ENCODE assay signal across 8 cellular contexts in the genomic region with DNA sequence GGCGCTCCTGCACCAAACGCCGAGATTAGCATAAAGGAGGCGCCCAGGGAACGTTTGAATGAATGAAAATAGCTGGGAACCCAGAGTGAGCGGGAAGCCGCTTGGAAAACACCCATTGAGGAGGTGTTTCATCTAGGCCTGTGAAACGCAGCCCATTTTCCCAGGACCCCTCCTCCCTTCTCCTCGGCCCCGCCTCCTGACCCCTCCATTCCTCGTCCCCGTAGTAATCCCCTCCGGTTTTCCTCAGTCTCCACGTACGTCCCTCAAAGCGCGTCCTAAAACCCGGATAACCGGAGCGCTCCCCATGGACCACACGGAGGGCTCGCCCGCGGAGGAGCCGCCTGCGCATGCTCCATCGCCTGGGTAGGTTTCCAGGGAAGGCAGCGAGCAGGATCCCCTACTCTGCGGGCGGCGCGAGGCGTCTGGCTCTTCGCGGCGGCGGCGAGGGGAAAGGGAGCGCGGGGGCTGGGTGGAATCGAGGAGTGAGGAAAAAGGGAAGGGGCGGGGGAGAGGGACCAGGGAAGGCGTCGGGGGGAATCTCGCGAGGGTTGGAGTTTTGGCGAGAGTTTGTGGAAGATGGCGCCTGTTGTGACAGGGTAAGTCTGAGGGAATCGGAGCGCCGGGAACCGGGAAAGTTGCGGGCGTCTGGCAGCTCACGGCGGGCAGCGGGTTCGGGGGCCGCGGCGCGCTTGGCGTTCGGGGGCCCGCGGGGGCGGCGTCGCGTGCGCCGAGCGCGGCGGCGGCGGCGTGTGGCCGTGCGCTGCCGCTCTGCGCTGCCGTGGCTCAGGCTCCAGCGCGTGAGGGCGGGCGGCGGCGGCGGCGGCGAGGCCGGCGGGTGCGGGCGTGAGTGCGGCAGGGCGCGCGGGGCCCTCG. TPM values are rescaled to one million over a fixed set of nuclear protein-coding genes. Genes with fewer than 3 reads are reported as not detected.
DNase-seq lines count a peak whose midpoint lies in the region; ATAC-seq and TF ChIP-seq lines count a peak whose summit lies in the region.

TSS of gene RBPJ (plus strand) at position 562 of the 873 bp plus-strand sequence. CDS start at position 577, 15 bp downstream.

- peak within 1 kb of the TSS; percentile 99 for H3K23ac ChIP-seq in IMR-90 (ENCODE audit: low read depth, low read length)

- H2BK5ac ChIP-seq in IMR-90 (ENCODE audit: low read depth, low read length, poor library complexity, severe bottlenecking): peak within 1 kb of the TSS; percentile 83

- peak within 1 kb of the TSS; percentile 95 for H3K4ac ChIP-seq in IMR-90 (ENCODE audit: low read depth, low read length)

- POLR2A ChIA-PET in CD4-positive, alpha-beta T cell (lab: Charles Lee): interaction anchor here (0.9 to 3.5 kb wide), 9 partner anchors 9 to 1736 kb away, joined by 3 to 22 read pairs (median 5); partner anchors contain the start of genes DHX15, SMIM20 and TBC1D19
- POLR2A ChIA-PET in IMR-90 (lab: Charles Lee; ENCODE audit: unreplicated experiment): no interaction called here
- POLR2A ChIA-PET in OCI-LY7 (lab: Charles Lee): interaction anchor here (0.5 to 0.9 kb wide), 2 partner anchors 9 to 50 kb away, joined by 3 to 4 read pairs; no protein-coding TSS in a partner anchor

- H4K8ac ChIP-seq in IMR-90 (ENCODE audit: low read depth in 2 of 2, low read length in 2 of 2): peak within 1 kb of the TSS; percentile 65 to 78

- no peaks in the 10 kb centered on the region for H3K27me3 Mint-ChIP-seq in CD4-positive, alpha-beta T cell
- H3K27me3 Mint-ChIP-seq in endothelial cell (ENCODE audit: unreplicated experiment): peaks cover 17% of the 10 kb centered on the region
- no peaks in the 10 kb centered on the region for H3K27me3 Mint-ChIP-seq in mesothelial cell of epicardium (ENCODE audit: low read depth)

- H2AK9ac ChIP-seq in IMR-90 (replicated peaks; ENCODE audit: low read depth, low read length, poor library complexity): peak within 1 kb of the TSS; percentile 94

- peak within 1 kb of the TSS; percentile 79 for H2AK5ac ChIP-seq in IMR-90 (ENCODE audit: low read depth, low read length)

- H2BK20ac ChIP-seq in IMR-90 (ENCODE audit: low read depth, low read length): peak within 1 kb of the TSS; percentile 16

- ATAC-seq in CD4-positive, alpha-beta T cell (ENCODE audit: poor library complexity): peak; percentile 29
- ATAC-seq in GM21360 (IDR thresholded peaks at IDR 0.05; ENCODE audit: unreplicated experiment) (peak; percentile 13), IMR-90 (ENCODE audit: low read depth) (peak; percentile 72)

- H2BK120ac ChIP-seq in IMR-90 (ENCODE audit: low read depth, low read length): peak within 1 kb of the TSS; percentile 66

- H4K20me1 ChIP-seq in IMR-90 (ENCODE audit: insufficient read depth, low read length) (peaks cover 28% of the 10 kb centered on the region; the same call in 1 of the 2 replicates), OCI-LY7 (ENCODE audit: insufficient read depth, low read length) (peaks cover 26% of the 10 kb centered on the region)

- H3K27ac ChIP-seq in CD4-positive, alpha-beta T cell (ENCODE audit: low read depth, low read length): peak within 1 kb of the TSS; percentile 96
- H3K27ac ChIP-seq in IMR-90 (ENCODE audit: insufficient read depth, low read length) (peak within 1 kb of the TSS; percentile 93), OCI-LY7 (ENCODE audit: low read depth, low read length, poor library complexity, severe bottlenecking) (peak within 1 kb of the TSS; percentile 82)

- H2BK15ac ChIP-seq in IMR-90 (ENCODE audit: low read depth, low read length): peak within 1 kb of the TSS; percentile 18; the same call in 1 of the 3 replicates

- TF ChIP-seq CTCF in CD4-positive, alpha-beta T cell (IDR thresholded peaks at IDR 0.05): no peak
- no peak for TF ChIP-seq CTCF in IMR-90 (conservative IDR thresholded peaks at IDR 0.05; ENCODE audit: low read depth, low read length)
- no peak for TF ChIP-seq CTCF in OCI-LY7 (conservative IDR thresholded peaks at IDR 0.05; ENCODE audit: low read length)
- no peak for TF ChIP-seq CTCF in endothelial cell (IDR thresholded peaks at IDR 0.05; ENCODE audit: unreplicated experiment)
- TF ChIP-seq CTCF in mesothelial cell of epicardium (IDR thresholded peaks at IDR 0.05; ENCODE audit: unreplicated experiment): no peak

- in situ Hi-C loops in IMR-90 (cut with MboI; ENCODE audit: low sequenced_read_pairs): loop anchor here (5.0 to 10.0 kb wide), 4 partner anchors 146 to 404 kb away; no protein-coding TSS in a partner anchor

- peak within 1 kb of the TSS; percentile 46 for H3K18ac ChIP-seq in IMR-90 (ENCODE audit: low read depth, low read length)

- 0% methylated on average over 26 of the region's 101 CpGs; no CpG with 5 or more reads in 1 of the 2 experiments for WGBS in IMR-90 (ENCODE audit: extremely low coverage in 2 of 2, insufficient read length in 1 of 2), 2 experiments

- H3K9ac ChIP-seq in IMR-90 (ENCODE audit: low read depth, low read length): peak within 1 kb of the TSS; percentile 94

- no TSS peak for BruUV-seq in IMR-90 (replicated peaks; lab: Mats Ljungman, UMichigan)
- BruUV-seq in OCI-LY7 (replicated peaks; lab: Mats Ljungman, UMichigan): no TSS peak

- H3K79me1 ChIP-seq in IMR-90 (ENCODE audit: low read depth in 1 of 2, low read length in 2 of 2): peaks cover 3 to 26% of the 10 kb centered on the region in 2 experiments; a peak in 2 of 4 replicates

- peak; percentile 71 to 84 (median 78) for DNase-seq in CD4-positive, alpha-beta T cell
- DNase-seq in IMR-90: peak; percentile 99
- DNase-seq in OCI-LY7 (ENCODE audit: low spot score): peak; percentile 85
- peak; percentile 90 for DNase-seq in activated CD8-positive, alpha-beta memory T cell treated with anti-CD3 and anti-CD28 coated beads, Interleukin-2, amount 50 U/mL, for 48 hours
- peak; percentile 89 for DNase-seq in endothelial cell (ENCODE audit: low spot score)
- peak; percentile 93 to 96 for DNase-seq in mesothelial cell of epicardium (ENCODE audit: low spot score in 2 of 2, unreplicated experiment in 2 of 2)
- DNase-seq in stimulated activated CD8-positive, alpha-beta memory T cell treated with anti-CD3 and anti-CD28 coated beads, Interleukin-15, amount 100 ng/mL, for 4 hours (ENCODE audit: low read depth in 2 of 2): peak; percentile 55 to 66

- H3K9me3 ChIP-seq in CD4-positive, alpha-beta T cell (ENCODE audit: control insufficient read depth, low read length): no peaks in the 10 kb centered on the region
- no peaks in the 10 kb centered on the region for H3K9me3 ChIP-seq in IMR-90 (ENCODE audit: control insufficient read depth, insufficient read depth, low read length)
- H3K9me3 ChIP-seq in OCI-LY7 (ENCODE audit: low read length): 0 out of 2 replicates have a peak, but pooled peaks cover 6% of the 10 kb centered on the region

- peak within 1 kb of the TSS; percentile 78 for H3K4me2 ChIP-seq in IMR-90 (ENCODE audit: low read depth, low read length)
- H3K4me2 ChIP-seq in OCI-LY7 (ENCODE audit: low read length): peak within 1 kb of the TSS; percentile 93

- peak within 1 kb of the TSS; percentile 100 for H3K4me3 Mint-ChIP-seq in CD4-positive, alpha-beta T cell
- H3K4me3 Mint-ChIP-seq in endothelial cell (ENCODE audit: unreplicated experiment) (peak within 1 kb of the TSS; percentile 100), mesothelial cell of epicardium (peak within 1 kb of the TSS; percentile 98)

- H4K5ac ChIP-seq in IMR-90 (ENCODE audit: low read depth, low read length): peak within 1 kb of the TSS; percentile 96

- H3K9me3 Mint-ChIP-seq in CD4-positive, alpha-beta T cell: peaks cover 8% of the 10 kb centered on the region
- H3K9me3 Mint-ChIP-seq in endothelial cell (ENCODE audit: unreplicated experiment) (no peaks in the 10 kb centered on the region), mesothelial cell of epicardium (peaks cover 15% of the 10 kb centered on the region)

- H3K4me1 ChIP-seq in IMR-90 (ENCODE audit: control insufficient read depth, insufficient read depth, low read length): peaks cover 5% of the 10 kb centered on the region; the same call in 1 of the 2 replicates
- H3K4me1 ChIP-seq in OCI-LY7 (ENCODE audit: insufficient read depth, low read length, poor library complexity, severe bottlenecking): peaks cover 23% of the 10 kb centered on the region

- H4K91ac ChIP-seq in IMR-90 (ENCODE audit: insufficient read depth, low read depth, low read length): peak within 1 kb of the TSS; percentile 90

- peaks cover 44% of the 10 kb centered on the region for H3K4me1 Mint-ChIP-seq in CD4-positive, alpha-beta T cell (ENCODE audit: low read depth)
- peaks cover 16% of the 10 kb centered on the region for H3K4me1 Mint-ChIP-seq in endothelial cell (ENCODE audit: unreplicated experiment)
- H3K4me1 Mint-ChIP-seq in mesothelial cell of epicardium: peaks cover 27% of the 10 kb centered on the region

- H3K4me3 ChIP-seq in IMR-90 (ENCODE audit: insufficient read depth, low read depth, low read length): peak within 1 kb of the TSS; percentile 100
- peak within 1 kb of the TSS; percentile 96 for H3K4me3 ChIP-seq in OCI-LY7 (ENCODE audit: low read depth, low read length, poor library complexity, severe bottlenecking)

- H3K9me2 ChIP-seq in OCI-LY7 (ENCODE audit: insufficient read depth, low read length): no peaks in the 10 kb centered on the region

- H3K9me1 ChIP-seq in IMR-90 (ENCODE audit: insufficient read depth, low read length): 0 out of 2 replicates have a peak, but pooled peaks cover 3% of the 10 kb centered on the region

- H2AFZ ChIP-seq in IMR-90 (replicated peaks; ENCODE audit: low read length, poor library complexity): peak within 1 kb of the TSS; percentile 93
- peak within 1 kb of the TSS; percentile 85 for H2AFZ ChIP-seq in OCI-LY7 (ENCODE audit: low read length)

- H3K36me3 Mint-ChIP-seq in CD4-positive, alpha-beta T cell (ENCODE audit: low read depth): peaks cover 17% of the 10 kb centered on the region
- H3K36me3 Mint-ChIP-seq in endothelial cell (ENCODE audit: low read depth, unreplicated experiment) (peaks cover 7% of the 10 kb centered on the region), mesothelial cell of epicardium (no peaks in the 10 kb centered on the region)

- H3K27me3 ChIP-seq in CD4-positive, alpha-beta T cell (ENCODE audit: control insufficient read depth, insufficient read depth, low read length): no peaks in the 10 kb centered on the region
- no peaks in the 10 kb centered on the region for H3K27me3 ChIP-seq in IMR-90 (ENCODE audit: control insufficient read depth, insufficient read depth, low read length)

- intact Hi-C loops in CD4-positive, alpha-beta T cell (cut with DNase I, micrococcal nuclease): loop anchor here (5.0 to 10.0 kb wide), 9 partner anchors 123 to 1736 kb away; partner anchors contain the start of genes DHX15 (in 1 of the 2), STIM2 (in 1 of the 2) and TBC1D19 (in 1 of the 2)
- intact Hi-C loops in IMR-90 (cut with micrococcal nuclease): loop anchor here (1.0 to 10.0 kb wide), 9 partner anchors 83 to 544 kb away; partner anchors contain the start of gene STIM2
- intact Hi-C loops in OCI-LY7 (cut with micrococcal nuclease; ENCODE audit: unreplicated experiment): loop anchor here (5.0 to 10.0 kb wide), 7 partner anchors 262 to 694 kb away; partner anchors contain the start of genes SMIM20 and TBC1D19

- TF ChIP-seq POLR2A in IMR-90 (IDR thresholded peaks at IDR 0.05; ENCODE audit: low read depth, low read length): peak; percentile 88

- H3K27ac Mint-ChIP-seq in CD4-positive, alpha-beta T cell: peak within 1 kb of the TSS; percentile 99
- H3K27ac Mint-ChIP-seq in endothelial cell (ENCODE audit: unreplicated experiment) (peak within 1 kb of the TSS; percentile 97), mesothelial cell of epicardium (peak within 1 kb of the TSS; percentile 100)

- peak; percentile 28; the same call in 1 of the 2 replicates for TF ChIP-seq RAD21 in IMR-90 (IDR thresholded peaks at IDR 0.05; ENCODE audit: low read length)

- H3K36me3 ChIP-seq in IMR-90 (ENCODE audit: control insufficient read depth, insufficient read depth, low read length): no peaks in the 10 kb centered on the region
- H3K36me3 ChIP-seq in OCI-LY7 (ENCODE audit: insufficient read depth, low read length): no peaks in the 10 kb centered on the region

- H3K56ac ChIP-seq in IMR-90 (ENCODE audit: extremely low read depth, insufficient read depth, low read length): peak within 1 kb of the TSS; percentile 85

- peak within 1 kb of the TSS; percentile 95 for H3K14ac ChIP-seq in IMR-90 (replicated peaks; ENCODE audit: low read depth, low read length)

- CTCF ChIA-PET in CD4-positive, alpha-beta T cell (lab: Charles Lee): no interaction called here
- CTCF ChIA-PET in IMR-90 (lab: Yijun Ruan, JAX) (interaction anchor here (0.6 kb wide), 1 partner anchor 36 kb away, joined by 6 read pairs; no protein-coding TSS in a partner anchor), OCI-LY7 (lab: Charles Lee; ENCODE audit: unreplicated experiment) (interaction anchor here (0.6 kb wide), 1 partner anchor 442 kb away, joined by 4 read pairs; no protein-coding TSS in a partner anchor)

- dilution Hi-C loops in IMR-90 (cut with HindIII; ENCODE audit: low sequenced_read_pairs, unreplicated experiment): no loop called here

- peaks cover 44% of the 10 kb centered on the region for H3K79me2 ChIP-seq in OCI-LY7 (ENCODE audit: insufficient read depth, low read depth, low read length)

RNA-seq across cellular contexts. Expression of gene RBPJ, which starts in this region (rescaled TPM):
- total RNA-seq in CD4-positive, alpha-beta T cell: 10 to 100 TPM; 64.1 to 72.3 TPM
- total RNA-seq in IMR-90 (2012; rRNA removed) (148 and 172 TPM in 2 replicates), OCI-LY7 (2022) (61.1 and 61.4 TPM in 2 replicates), endothelial cell (ENCODE audit: unreplicated experiment) (47.9 TPM), mesothelial cell of epicardium (83.5 to 87.0 TPM (median 86.1 TPM) in 3 replicates)
- 49.3 and 50.3 TPM in 2 replicates for polyA plus RNA-seq in IMR-90 (2012; rRNA removed)
- polyA plus RNA-seq in IMR-90 (2012; cell fraction: cytosol; rRNA removed): 12.3 and 12.6 TPM in 2 replicates
- polyA plus RNA-seq in IMR-90 (2012; cell fraction: nucleus; rRNA removed; ENCODE audit: low replicate concordance): 34.5 and 215 TPM in 2 replicates
- total RNA-seq in OCI-LY7 (2014; rRNA removed; shearing (Covaris generic)): 33.2 and 39.9 TPM in 2 replicates

Comparison
In these comparisons a context has a peak if more than half of its experiments do, and no peak if none do; other contexts are left out.
1. Peak in every context shown above with its lines: DNase-seq, ATAC-seq, H3K4me3 ChIP-seq and H3K27ac ChIP-seq.
2. ATAC-seq: peak in every context shown above with its lines; median percentile 72 in IMR-90; 29 in CD4-positive, alpha-beta T cell; 13 in GM21360.